9 cellular contexts compared by ENCODE assay signal in the genomic region with DNA sequence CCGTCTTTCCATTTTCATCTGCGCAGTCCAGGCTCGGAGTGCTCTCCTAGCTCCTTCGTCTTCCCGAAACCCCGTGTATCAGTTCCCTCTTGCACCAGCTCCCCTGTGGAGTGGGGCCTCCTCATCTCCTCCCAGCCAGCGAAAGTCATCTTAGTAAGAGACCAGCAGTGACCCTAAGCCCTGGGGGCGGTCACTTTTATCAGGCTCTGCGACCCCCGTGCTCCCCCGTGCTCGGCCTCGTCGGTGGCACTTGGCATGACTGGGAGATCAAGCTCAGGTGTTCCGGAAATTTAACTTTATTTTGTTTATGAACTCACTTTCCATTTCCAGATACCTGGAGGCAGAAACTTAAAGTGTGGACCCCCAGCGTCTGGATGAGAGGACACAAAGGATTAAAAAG. TPM values are rescaled to one million over a fixed set of nuclear protein-coding genes. Genes with fewer than 3 reads are reported as not detected.
A peak's percentile ranks its signal among the peaks of the same experiment; 100 is the strongest.
DNase-seq lines count a peak whose midpoint lies in the region; ATAC-seq and TF ChIP-seq lines count a peak whose summit lies in the region.
"Had no signal": no experiment of that assay in that cellular context is flagged by ENCODE, and none has a peak within 500 bp of the region (broad histone marks: within the 10 kb centered on the region; RNA-seq: fewer than 3 reads in every experiment).

No MANE protein-coding gene starts in this region.

- peaks cover 19% of the 10 kb centered on the region for H3K27me3 Mint-ChIP-seq in T-helper 17 cell

- peaks cover 6% of the 10 kb centered on the region for H3K36me3 Mint-ChIP-seq in T-helper 17 cell (ENCODE audit: low read depth)

- H3K36me3 ChIP-seq in GM06990 (ENCODE audit: control insufficient read depth, insufficient read depth, low read length) = no peaks in the 10 kb centered on the region

- H3K4me3 Mint-ChIP-seq in T-helper 17 cell = peak overlapping the region; percentile 28

- H3K4me3 ChIP-seq in GM06990 (replicated peaks; ENCODE audit: low read depth, low read length) (peak overlapping the region; percentile 62), fibroblast of the aortic adventitia (ENCODE audit: low read depth, low read length) (peak overlapping the region; percentile 53), skeletal muscle cell (ENCODE audit: low read depth, low read length) (peak overlapping the region; percentile 57)

- peaks cover 11% of the 10 kb centered on the region for H3K4me1 Mint-ChIP-seq in T-helper 17 cell

- ATAC-seq in T-helper 17 cell = no peak

- peak overlapping the region; percentile 39 for H3K27ac Mint-ChIP-seq in T-helper 17 cell

- DNase-seq in GM06990 (ENCODE audit: extremely low read depth, insufficient read length) = no peak
- no peak for DNase-seq in T-helper 17 cell
- DNase-seq in fibroblast of the aortic adventitia (ENCODE audit: low read depth) = no peak
- no peak for DNase-seq in skeletal muscle cell (ENCODE audit: low read depth)
- DNase-seq in NCI-H226 = no peak
- no peak for DNase-seq in HT-29 (ENCODE audit: low spot score)
- DNase-seq in stimulated activated CD4-positive, alpha-beta T cell treated with anti-CD3 and anti-CD28 coated beads, Interleukin-4, amount 100 ng/mL, for 4 hours = no peak
- DNase-seq in AG20443 (ENCODE audit: low spot score) = no peak
- DNase-seq: NCI-H524 treated with DMSO at 0.1 percent for 48 hours had no signal

- no peaks in the 10 kb centered on the region for H3K27me3 ChIP-seq in GM06990 (replicated peaks; ENCODE audit: control insufficient read depth, insufficient read depth, low read length)

- TF ChIP-seq CTCF in GM06990 (IDR thresholded peaks at IDR 0.05; ENCODE audit: insufficient read depth, low read length, poor library complexity, severe bottlenecking) (no peak), fibroblast of the aortic adventitia (IDR thresholded peaks at IDR 0.05; ENCODE audit: insufficient read depth, low read length) (no peak)

- no peaks in the 10 kb centered on the region for H3K9me3 ChIP-seq in T-helper 17 cell (ENCODE audit: control insufficient read depth, low read length, poor library complexity, severe bottlenecking)

RNA-seq across cellular contexts. Expression of gene ECHDC3, which starts 0.6 kb away (rescaled TPM):
- total RNA-seq in T-helper 17 cell (under 1 TPM in 1 of 2 donors, not detected in 1; 0.72 TPM), fibroblast of the aortic adventitia (ENCODE audit: low replicate concordance) (0.98 and 1.2 TPM in 2 replicates)
- 0.70 and 2.6 TPM in 2 replicates for total RNA-seq in HT-29 (2014; rRNA removed; shearing (Covaris generic))
